In genomic region chr5:128539038-128539429, GRCh38 we compare ENCODE assay signal across 8 cellular contexts. TPM values are rescaled to one million over a fixed set of nuclear protein-coding genes. Genes with fewer than 3 reads are reported as not detected.
DNase-seq lines count a peak whose midpoint lies in the region; TF ChIP-seq lines count a peak whose summit lies in the region.

No MANE protein-coding gene starts in this region.

- intact Hi-C loops in activated CD4-positive, alpha-beta T cell treated with anti-CD3 and anti-CD28 coated beads, Interleukin-2, amount 10 ng/mL, durations not matched to agents 24 days and 14 days (cut with micrococcal nuclease) = no loop called here
- intact Hi-C loops in posterior cingulate gyrus (cut with DNase I) = no loop called here

- H3K36me3 Mint-ChIP-seq in activated CD4-positive, alpha-beta T cell treated with anti-CD3 and anti-CD28 coated beads, Interleukin-2, amount 10 ng/mL, durations not matched to agents 24 days and 14 days (ENCODE audit: low read depth) = peaks cover 3% of the 10 kb centered on the region

- peak overlapping the region; percentile 80 for H3K18ac ChIP-seq in trophoblast cell (ENCODE audit: low read length)

- in situ Hi-C loops in GM13977 (cut with MboI; ENCODE audit: low pct_unique_long_range_greater_than_20kb, low sequenced_read_pairs, unreplicated experiment) = no loop called here

- H3K79me2 ChIP-seq in trophoblast cell (ENCODE audit: control insufficient read depth, insufficient read depth, low read length, poor library complexity) = peaks cover 2% of the 10 kb centered on the region

- peak overlapping the region; percentile 72 for H3K14ac ChIP-seq in trophoblast cell (ENCODE audit: low read length)

- H3K4ac ChIP-seq in trophoblast cell (ENCODE audit: low read depth, low read length) = peak overlapping the region; percentile 30

- peak overlapping the region; percentile 63 for H3K9ac ChIP-seq in trophoblast cell (ENCODE audit: low read length)

- DNase-seq in GM13977 (ENCODE audit: low spot score) = peak; percentile 11
- peak; percentile 12 for DNase-seq in T1000 (lab: John Stamatoyannopoulos, UW)
- peak; percentile 42 to 79 for DNase-seq in cardiac muscle cell (ENCODE audit: low read depth in 1 of 2, low spot score in 1 of 2)
- no peak for DNase-seq in trophoblast cell
- DNase-seq in activated CD8-positive, alpha-beta memory T cell treated with anti-CD3 and anti-CD28 coated beads, Interleukin-2, amount 50 U/mL, for 4 hours = no peak
- no peak for DNase-seq in activated CD4-positive, alpha-beta T cell treated with anti-CD3 and anti-CD28 coated beads, Interleukin-2, amount 10 ng/mL, durations not matched to agents 24 days and 14 days
- no peak for DNase-seq in posterior cingulate gyrus
- DNase-seq in caudate nucleus (lab: John Stamatoyannopoulos, UW) = no peak

- no CpG with 5 or more reads among the region's 20 CpGs for WGBS in trophoblast cell (ENCODE audit: extremely low coverage, insufficient coverage, insufficient read length)

- H2BK12ac ChIP-seq in trophoblast cell (ENCODE audit: low read length) = peak overlapping the region; percentile 13

- H3K9me3 ChIP-seq in cardiac muscle cell (ENCODE audit: low read depth) (no peaks in the 10 kb centered on the region), trophoblast cell (ENCODE audit: insufficient read depth, low read depth, low read length) (peaks cover 2% of the 10 kb centered on the region)

- peaks cover 3% of the 10 kb centered on the region for H3K9me3 Mint-ChIP-seq in activated CD4-positive, alpha-beta T cell treated with anti-CD3 and anti-CD28 coated beads, Interleukin-2, amount 10 ng/mL, durations not matched to agents 24 days and 14 days

- H3K27ac Mint-ChIP-seq in activated CD4-positive, alpha-beta T cell treated with anti-CD3 and anti-CD28 coated beads, Interleukin-2, amount 10 ng/mL, durations not matched to agents 24 days and 14 days = no peak overlapping the region

- peak overlapping the region; percentile 48 for H2BK120ac ChIP-seq in trophoblast cell (ENCODE audit: insufficient read depth, low read length, poor library complexity)

- H4K91ac ChIP-seq in trophoblast cell (ENCODE audit: low read depth, low read length) = peak overlapping the region; percentile 65

- H3K23ac ChIP-seq in trophoblast cell (ENCODE audit: low read length) = no peak overlapping the region

- H3K4me3 Mint-ChIP-seq in activated CD4-positive, alpha-beta T cell treated with anti-CD3 and anti-CD28 coated beads, Interleukin-2, amount 10 ng/mL, durations not matched to agents 24 days and 14 days = no peak overlapping the region

- H3K4me1 ChIP-seq in cardiac muscle cell (ENCODE audit: low read depth) = peaks cover 2% of the 10 kb centered on the region
- peaks cover 0 to 4% of the 10 kb centered on the region in 2 experiments for H3K4me1 ChIP-seq in trophoblast cell (ENCODE audit: control insufficient read depth in 1 of 2, insufficient read depth in 2 of 2, low read length in 2 of 2)

- H2AFZ ChIP-seq in trophoblast cell (ENCODE audit: insufficient read depth, low read length, poor library complexity) = peak overlapping the region; percentile 5

- peaks cover 35% of the 10 kb centered on the region for H3K27me3 Mint-ChIP-seq in activated CD4-positive, alpha-beta T cell treated with anti-CD3 and anti-CD28 coated beads, Interleukin-2, amount 10 ng/mL, durations not matched to agents 24 days and 14 days

- peak overlapping the region; percentile 59 for H4K8ac ChIP-seq in trophoblast cell (ENCODE audit: low read depth, low read length)

- peak overlapping the region; percentile 88 for H3K4me2 ChIP-seq in trophoblast cell (ENCODE audit: low read length)

- no peaks in the 10 kb centered on the region for H3K4me1 Mint-ChIP-seq in activated CD4-positive, alpha-beta T cell treated with anti-CD3 and anti-CD28 coated beads, Interleukin-2, amount 10 ng/mL, durations not matched to agents 24 days and 14 days

- no peak for TF ChIP-seq CTCF in GM13977 (IDR thresholded peaks at IDR 0.05; ENCODE audit: extremely low read depth, insufficient read depth, missing control alignments)
- TF ChIP-seq CTCF in cardiac muscle cell (IDR thresholded peaks at IDR 0.05; ENCODE audit: low read depth, low read length) = no peak

- peaks cover 11% of the 10 kb centered on the region for H3K79me1 ChIP-seq in trophoblast cell (ENCODE audit: low read length)

- peak overlapping the region; percentile 79 for H2BK5ac ChIP-seq in trophoblast cell (ENCODE audit: low read depth, low read length, poor library complexity)

- H2AK5ac ChIP-seq in trophoblast cell (ENCODE audit: low read length) = no peak overlapping the region

- H3K27me3 ChIP-seq in cardiac muscle cell (no peaks in the 10 kb centered on the region), trophoblast cell (ENCODE audit: insufficient read depth, low read length) (no peaks in the 10 kb centered on the region)

- H3K4me3 ChIP-seq in cardiac muscle cell (peak overlapping the region; percentile 95), trophoblast cell (ENCODE audit: low read depth, low read length) (peak overlapping the region; percentile 91)

- H3K36me3 ChIP-seq in cardiac muscle cell (peaks cover 24% of the 10 kb centered on the region), trophoblast cell (ENCODE audit: control insufficient read depth in 1 of 2, insufficient read depth in 2 of 2, low read length in 2 of 2) (no peaks in the 10 kb centered on the region)

- H4K12ac ChIP-seq in trophoblast cell (ENCODE audit: low read depth, low read length) = no peak overlapping the region

- H3K27ac ChIP-seq in cardiac muscle cell = peak overlapping the region; percentile 97
- H3K27ac ChIP-seq in trophoblast cell (ENCODE audit: low read depth, low read length) = peak overlapping the region; percentile 55
- H3K27ac ChIP-seq in caudate nucleus (ENCODE audit: low read depth, low read length) = no peak overlapping the region

RNA-seq across cellular contexts. Expression of gene FBN2, which starts 1.0 kb away (rescaled TPM):
- total RNA-seq in cardiac muscle cell = 1,580 and 2,094 TPM in 2 replicates
- polyA plus RNA-seq in cardiac muscle cell = 725 and 1,356 TPM in 2 replicates
- 18.5 and 19.0 TPM in 2 replicates for polyA plus RNA-seq in trophoblast cell (2013)
- total RNA-seq in activated CD4-positive, alpha-beta T cell treated with anti-CD3 and anti-CD28 coated beads, Interleukin-2, amount 10 ng/mL, durations not matched to agents 24 days and 14 days = not detected in 2 replicates

Comparison
In these comparisons a context has a peak if more than half of its experiments do, and no peak if none do; other contexts are left out.
1. DNase-seq: peak in GM13977 (single experiment), T1000 (single experiment) and cardiac muscle cell (2 of 2); none in trophoblast cell (0 of 2), activated CD8-positive, alpha-beta memory T cell treated with anti-CD3 and anti-CD28 coated beads, Interleukin-2, amount 50 U/mL, for 4 hours (single experiment), activated CD4-positive, alpha-beta T cell treated with anti-CD3 and anti-CD28 coated beads, Interleukin-2, amount 10 ng/mL, durations not matched to agents 24 days and 14 days (single experiment), posterior cingulate gyrus (0 of 10) and caudate nucleus (0 of 61).
2. RNA of gene FBN2, which starts 1.0 kb away (total RNA-seq): 1,580 to 2,094 TPM in cardiac muscle cell; not detected in activated CD4-positive, alpha-beta T cell treated with anti-CD3 and anti-CD28 coated beads, Interleukin-2, amount 10 ng/mL, durations not matched to agents 24 days and 14 days; every median in the first group is over 1,000 times any median in the second.